ENCODE assay signal across 13 cellular contexts in genomic region chr10:14560794-14561765, GRCh38.
DNase-seq lines count a peak whose midpoint lies in the region; ATAC-seq and TF ChIP-seq lines count a peak whose summit lies in the region.
"Had no signal": no experiment of that assay in that cellular context is flagged by ENCODE, and none has a peak within 500 bp of the region (broad histone marks: within the 10 kb centered on the region; RNA-seq: fewer than 3 reads in every experiment).

No MANE protein-coding gene starts in this region.

- H3K36me3 ChIP-seq in endodermal cell (ENCODE audit: control insufficient read depth, insufficient read depth, low read length) = peaks cover under 1% of the 10 kb centered on the region
- no peaks in the 10 kb centered on the region for H3K36me3 ChIP-seq in sigmoid colon
- H3K36me3 ChIP-seq in testis (ENCODE audit: low read depth, missing control alignments) = no peaks in the 10 kb centered on the region
- H3K36me3 ChIP-seq: esophagus muscularis mucosa had no signal

- H3K9ac ChIP-seq in endodermal cell (ENCODE audit: extremely low read depth, low read length, poor library complexity, severe bottlenecking) = no peak overlapping the region

- H3K4me1 Mint-ChIP-seq in endodermal cell = peaks cover 56% of the 10 kb centered on the region
- H3K4me1 Mint-ChIP-seq in stimulated activated naive B cell treated with anti-CD40 and anti-IgM and Interleukin-4, amounts not matched to agents 10 μg/mL and 1 μg/mL and 100 μg/mL, for 72 hours = peaks cover 63 to 95% of the 10 kb centered on the region in 2 donors

- H3K4me3 Mint-ChIP-seq in endodermal cell = no peak overlapping the region
- peak overlapping the region; percentile 30 to 50 for H3K4me3 Mint-ChIP-seq in stimulated activated naive B cell treated with anti-CD40 and anti-IgM and Interleukin-4, amounts not matched to agents 10 μg/mL and 1 μg/mL and 100 μg/mL, for 72 hours

- H3K4me1 ChIP-seq in endodermal cell (ENCODE audit: control insufficient read depth, insufficient read depth, low read length) (peaks cover 16% of the 10 kb centered on the region), sigmoid colon (peaks cover 0 to under 1% (median 0%) of the 10 kb centered on the region in 4 donors), testis (no peaks in the 10 kb centered on the region)

- 97 to 99% methylated on average over 8 to 15 of the region's 15 CpGs for WGBS in endodermal cell (ENCODE audit: insufficient coverage in 1 of 2, insufficient read length in 1 of 2), 2 experiments
- WGBS in sigmoid colon, 2 donors = 71 to 90% methylated on average over 15 of the region's 15 CpGs
- WGBS in testis, 2 donors = 92 to 93% methylated on average over 15 of the region's 15 CpGs

- no peaks in the 10 kb centered on the region for H3K27me3 ChIP-seq in endodermal cell (ENCODE audit: control insufficient read depth, insufficient read depth, low read length, poor library complexity, severe bottlenecking)
- H3K27me3 ChIP-seq in sigmoid colon = no peaks in the 10 kb centered on the region
- no peaks in the 10 kb centered on the region for H3K27me3 ChIP-seq in testis
- H3K27me3 ChIP-seq: esophagus muscularis mucosa had no signal

- H3K9me3 Mint-ChIP-seq in endodermal cell = peaks cover 6% of the 10 kb centered on the region
- peaks cover under 1 to 3% of the 10 kb centered on the region in 2 donors for H3K9me3 Mint-ChIP-seq in stimulated activated naive B cell treated with anti-CD40 and anti-IgM and Interleukin-4, amounts not matched to agents 10 μg/mL and 1 μg/mL and 100 μg/mL, for 72 hours

- TF ChIP-seq POLR2A in sigmoid colon (IDR thresholded peaks at IDR 0.05) = no peak
- TF ChIP-seq POLR2A in testis (IDR thresholded peaks at IDR 0.05) = no peak

- no peak for ATAC-seq in stimulated activated naive B cell treated with anti-CD40 and anti-IgM and Interleukin-4, amounts not matched to agents 10 μg/mL and 1 μg/mL and 100 μg/mL, for 72 hours (replicated peaks)
- ATAC-seq: SK-N-SH treated with all-trans-retinoic acid at 6 μM for 48 hours had no signal

- peaks cover 6% of the 10 kb centered on the region for H3K36me3 Mint-ChIP-seq in endodermal cell (ENCODE audit: low read depth)
- H3K36me3 Mint-ChIP-seq in stimulated activated naive B cell treated with anti-CD40 and anti-IgM and Interleukin-4, amounts not matched to agents 10 μg/mL and 1 μg/mL and 100 μg/mL, for 72 hours = peaks cover 20 to 26% of the 10 kb centered on the region in 2 donors

- H3K27ac Mint-ChIP-seq in endodermal cell = peak overlapping the region; percentile 28
- peak overlapping the region; percentile 44 for H3K27ac Mint-ChIP-seq in stimulated activated naive B cell treated with anti-CD40 and anti-IgM and Interleukin-4, amounts not matched to agents 10 μg/mL and 1 μg/mL and 100 μg/mL, for 72 hours

- H3K27ac ChIP-seq in endodermal cell (ENCODE audit: low read depth, low read length) (no peak overlapping the region), sigmoid colon (no peak overlapping the region), testis (no peak overlapping the region)
- H3K27ac ChIP-seq: esophagus muscularis mucosa had no signal

- intact Hi-C loops in sigmoid colon (cut with DNase I) (no loop called here), testis (cut with DNase I; ENCODE audit: low total_unique reads) (no loop called here)

- H3K9me3 ChIP-seq in endodermal cell (ENCODE audit: control insufficient read depth, low read length) (peaks cover 2% of the 10 kb centered on the region), sigmoid colon (no peaks in the 10 kb centered on the region), testis (no peaks in the 10 kb centered on the region)
- H3K9me3 ChIP-seq: esophagus muscularis mucosa had no signal

- TF ChIP-seq EP300 in sigmoid colon (IDR thresholded peaks at IDR 0.05) = no peak

- TF ChIP-seq CTCF in endodermal cell (conservative IDR thresholded peaks at IDR 0.05) (no peak), sigmoid colon (IDR thresholded peaks at IDR 0.05) (no peak), testis (IDR thresholded peaks at IDR 0.05) (no peak)

- DNase-seq in NCI-H2196 (lab: John Stamatoyannopoulos, UW; ENCODE audit: unreplicated experiment) (peak; percentile 38), NCI-H2196 treated with DMSO at 0.1 percent for 48 hours (lab: John Stamatoyannopoulos, UW; ENCODE audit: unreplicated experiment) (no peak), T-helper 2 cell (peak in 3 of 5 experiments; percentile 42 to 65 (median 58)), endodermal cell (no peak), NCI-H1417 (lab: John Stamatoyannopoulos, UW) (no peak), sigmoid colon (no peak), testis (no peak)
- DNase-seq in stimulated activated naive B cell treated with anti-CD40 and anti-IgM and Interleukin-4, amounts not matched to agents 10 μg/mL and 1 μg/mL and 100 μg/mL, for 72 hours = no peak
- DNase-seq: activated gamma-delta T cell treated with Interleukin-2 at 50 U/mL for 16 hours, NCI-H1930 had no signal

- no peak overlapping the region for H3K4me3 ChIP-seq in endodermal cell (ENCODE audit: low read length)
- no peak overlapping the region for H3K4me3 ChIP-seq in sigmoid colon
- no peak overlapping the region for H3K4me3 ChIP-seq in testis
- H3K4me3 ChIP-seq: esophagus muscularis mucosa, lung had no signal

- H3K27me3 Mint-ChIP-seq in endodermal cell (ENCODE audit: insufficient read depth) = no peaks in the 10 kb centered on the region
- H3K27me3 Mint-ChIP-seq in stimulated activated naive B cell treated with anti-CD40 and anti-IgM and Interleukin-4, amounts not matched to agents 10 μg/mL and 1 μg/mL and 100 μg/mL, for 72 hours = no peaks in the 10 kb centered on the region

Comparison
In these comparisons a context has a peak if more than half of its experiments do, and no peak if none do; other contexts are left out.
1. DNase-seq: peak in NCI-H2196 (single experiment) and T-helper 2 cell (3 of 5); none in NCI-H2196 treated with DMSO at 0.1 percent for 48 hours (single experiment), endodermal cell (single experiment), stimulated activated naive B cell treated with anti-CD40 and anti-IgM and Interleukin-4, amounts not matched to agents 10 μg/mL and 1 μg/mL and 100 μg/mL, for 72 hours (single experiment), NCI-H1417 (0 of 3), sigmoid colon (single experiment) and testis (single experiment).